ENCODE assay signal across 30 cellular contexts in the genomic region with DNA sequence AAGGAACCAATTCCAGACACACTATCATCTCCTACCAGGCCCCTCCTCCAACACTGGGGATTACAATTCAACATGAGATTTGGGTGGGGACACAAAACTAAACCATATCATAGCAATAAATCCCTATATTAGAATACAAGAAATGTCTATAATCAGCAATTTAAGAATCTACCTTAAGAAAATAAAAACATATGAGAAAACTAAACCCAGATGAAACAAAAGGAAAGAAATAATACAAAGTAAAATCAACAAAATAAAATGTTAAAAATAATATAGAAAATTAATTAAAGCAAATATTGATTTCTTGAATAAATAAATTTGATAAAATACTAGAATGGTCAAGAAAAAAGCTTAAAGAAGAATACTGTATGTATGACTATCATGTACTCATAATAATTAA. TPM values are rescaled to one million over a fixed set of nuclear protein-coding genes. Genes with fewer than 3 reads are reported as not detected.
"Had no signal": no experiment of that assay in that cellular context is flagged by ENCODE, and none has a peak within 500 bp of the region (broad histone marks: within the 10 kb centered on the region; RNA-seq: fewer than 3 reads in every experiment).

No MANE protein-coding gene starts in this region.

- H3K79me2 ChIP-seq: hepatocyte had no signal

- H3K4me3 ChIP-seq: dorsolateral prefrontal cortex, gastroesophageal sphincter, heart left ventricle, hepatocyte, left lung, mucosa of descending colon, psoas muscle, sigmoid colon, spleen, suprapubic skin, transverse colon, upper lobe of right lung, uterus had no signal

- H3K36me3 ChIP-seq: gastroesophageal sphincter, heart left ventricle, left lung, sigmoid colon, spleen, suprapubic skin, transverse colon, upper lobe of right lung, uterus had no signal

- H2AFZ ChIP-seq: hepatocyte had no signal

- ATAC-seq: esophagus mucosa; gastroesophageal sphincter; heart left ventricle; left cardiac atrium; left lung; mucosa of descending colon; natural killer cell treated with Interleukin-12 subunit alpha and Interleukin-12 subunit beta and Interleukin-15 and Interleukin-18, amount 100 ng/mL, for 72 hours; psoas muscle; right cardiac atrium; stimulated activated naive CD8-positive, alpha-beta T cell treated with anti-CD3 and anti-CD28 coated beads, Interleukin-15, amount 100 ng/mL, for 72 hours; upper lobe of right lung had no signal

- H3K4me2 ChIP-seq: hepatocyte had no signal

- H3K4me1 ChIP-seq: gastroesophageal sphincter, heart left ventricle, left lung, psoas muscle, sigmoid colon, spleen, suprapubic skin, transverse colon, upper lobe of right lung, uterus had no signal

- H3K27me3 ChIP-seq: dorsolateral prefrontal cortex, gastroesophageal sphincter, heart left ventricle, hepatocyte, left lung, sigmoid colon, spleen, suprapubic skin, transverse colon, upper lobe of right lung, uterus had no signal

- H3K27ac ChIP-seq: dorsolateral prefrontal cortex, epithelial cell of prostate, gastroesophageal sphincter, heart left ventricle, hepatocyte, left lung, psoas muscle, sigmoid colon, spleen, suprapubic skin, transverse colon, upper lobe of right lung, uterus had no signal

- H3K9me3 ChIP-seq: heart left ventricle, left lung, mucosa of descending colon, psoas muscle, sigmoid colon, suprapubic skin, transverse colon, upper lobe of right lung, uterus had no signal

- DNase-seq: dorsolateral prefrontal cortex; effector CD4-positive, alpha-beta T cell; foreskin fibroblast; heart left ventricle; left cardiac atrium; left lung; mesenchymal stem cell; mucosa of descending colon; naive B cell; nucleus accumbens; posterior cingulate gyrus; psoas muscle; right cardiac atrium; sigmoid colon; spleen; stimulated activated naive CD4-positive, alpha-beta T cell; stimulated activated naive CD8-positive, alpha-beta T cell treated with anti-CD3 and anti-CD28 coated beads, Interleukin-15, amount 100 ng/mL, for 72 hours; transverse colon; upper lobe of right lung; uterus had no signal

RNA-seq across cellular contexts. Expression of a gene that starts 6.1 kb away (rescaled TPM):
- total RNA-seq: esophagus mucosa; gastroesophageal sphincter; left lung; lower leg skin; lung microvascular endothelial cell; mucosa of descending colon; natural killer cell treated with Interleukin-12 subunit alpha and Interleukin-12 subunit beta and Interleukin-15 and Interleukin-18, amount 100 ng/mL, for 72 hours; osteocyte; renal cortical epithelial cell; spleen; upper lobe of right lung had no signal
- polyA plus RNA-seq: heart left ventricle, sigmoid colon had no signal
